28 cellular contexts compared by ENCODE assay signal in the genomic region with DNA sequence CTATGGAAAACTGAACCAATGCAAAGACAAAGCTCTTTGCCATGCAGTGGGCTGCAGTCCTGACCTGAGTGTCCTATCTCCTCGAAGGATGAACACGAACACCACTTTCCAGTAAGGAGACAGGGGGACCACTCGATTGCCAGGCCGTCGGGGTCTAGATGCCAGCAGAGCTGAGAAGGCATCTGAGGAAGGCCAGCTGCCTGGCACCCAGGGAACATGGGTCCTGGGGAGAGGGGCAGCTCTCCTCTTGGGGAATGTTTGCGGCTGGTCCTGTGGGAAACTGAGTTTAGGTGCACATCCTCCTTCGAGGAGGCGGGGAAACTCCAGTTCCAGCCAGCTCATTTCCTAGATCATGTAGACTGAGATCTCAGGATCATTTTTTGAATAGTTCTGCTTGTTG.
"Had no signal": no experiment of that assay in that cellular context is flagged by ENCODE, and none has a peak within 500 bp of the region (broad histone marks: within the 10 kb centered on the region; RNA-seq: fewer than 3 reads in every experiment).

No MANE protein-coding gene starts in this region.

- H3K9me3 ChIP-seq: left ventricle myocardium inferior, mucosa of descending colon, pancreas, prostate gland, spleen, tibial nerve, uterus had no signal

- ATAC-seq: naive thymus-derived CD4-positive, alpha-beta T cell; right cardiac atrium; sciatic nerve; stimulated activated effector memory CD8-positive, alpha-beta T cell treated with anti-CD3 and anti-CD28 coated beads, Interleukin-12 subunit alpha, Interleukin-12 subunit beta, amount 100 ng/mL, for 72 hours had no signal

- H3K4me1 Mint-ChIP-seq: immature natural killer cell; naive thymus-derived CD4-positive, alpha-beta T cell; neural crest cell; stimulated activated effector memory CD8-positive, alpha-beta T cell treated with anti-CD3 and anti-CD28 coated beads, Interleukin-12 subunit alpha, Interleukin-12 subunit beta, amount 100 ng/mL, for 72 hours had no signal

- H3K4me3 ChIP-seq: left ventricle myocardium inferior, lung, mucosa of descending colon, pancreas, prostate gland, skin epidermis, spleen, tibial nerve, uterus had no signal

- H3K4me3 Mint-ChIP-seq: immature natural killer cell; naive thymus-derived CD4-positive, alpha-beta T cell; natural killer cell treated with Interleukin-12 subunit alpha and Interleukin-12 subunit beta and Interleukin-15 and Interleukin-18, amount 100 ng/mL, for 72 hours; neural crest cell; stimulated activated effector memory CD8-positive, alpha-beta T cell treated with anti-CD3 and anti-CD28 coated beads, Interleukin-12 subunit alpha, Interleukin-12 subunit beta, amount 100 ng/mL, for 72 hours; stimulated activated naive CD8-positive, alpha-beta T cell treated with anti-CD3 and anti-CD28 coated beads, Interleukin-15, Interleukin-2, amounts not matched to agents 100 ng/mL and 50 ng/mL, for 24 hours; type B pancreatic cell had no signal

- H3K27me3 ChIP-seq: pancreas, tibial nerve, uterus had no signal

- DNase-seq: head of caudate nucleus; hypothalamus; immature natural killer cell; kidney; left ventricle myocardium inferior; mesendoderm; midbrain; mucosa of descending colon; naive thymus-derived CD4-positive, alpha-beta T cell; pancreas; posterior cingulate gyrus; retina; right cardiac atrium; spleen; stimulated activated CD4-positive, alpha-beta T cell treated with anti-CD3 and anti-CD28 coated beads, Interleukin-4, amount 100 ng/mL, for 24 hours; stimulated activated naive CD4-positive, alpha-beta T cell; substantia nigra; uterus had no signal

- H3K4me1 ChIP-seq: left ventricle myocardium inferior, prostate gland, spleen, uterus had no signal

- H3K27ac Mint-ChIP-seq: immature natural killer cell; naive thymus-derived CD4-positive, alpha-beta T cell; natural killer cell treated with Interleukin-12 subunit alpha and Interleukin-12 subunit beta and Interleukin-15 and Interleukin-18, amount 100 ng/mL, for 72 hours; stimulated activated effector memory CD8-positive, alpha-beta T cell treated with anti-CD3 and anti-CD28 coated beads, Interleukin-12 subunit alpha, Interleukin-12 subunit beta, amount 100 ng/mL, for 72 hours; stimulated activated naive CD8-positive, alpha-beta T cell treated with anti-CD3 and anti-CD28 coated beads, Interleukin-15, Interleukin-2, amounts not matched to agents 100 ng/mL and 50 ng/mL, for 24 hours had no signal

- H3K27me3 Mint-ChIP-seq: type B pancreatic cell had no signal

- H3K36me3 Mint-ChIP-seq: immature natural killer cell; naive thymus-derived CD4-positive, alpha-beta T cell; natural killer cell treated with Interleukin-12 subunit alpha and Interleukin-12 subunit beta and Interleukin-15 and Interleukin-18, amount 100 ng/mL, for 72 hours; stimulated activated effector memory CD8-positive, alpha-beta T cell treated with anti-CD3 and anti-CD28 coated beads, Interleukin-12 subunit alpha, Interleukin-12 subunit beta, amount 100 ng/mL, for 72 hours; type B pancreatic cell had no signal

- H3K9me3 Mint-ChIP-seq: immature natural killer cell; naive thymus-derived CD4-positive, alpha-beta T cell; natural killer cell treated with Interleukin-12 subunit alpha and Interleukin-12 subunit beta and Interleukin-15 and Interleukin-18, amount 100 ng/mL, for 72 hours; neural crest cell; stimulated activated effector memory CD8-positive, alpha-beta T cell treated with anti-CD3 and anti-CD28 coated beads, Interleukin-12 subunit alpha, Interleukin-12 subunit beta, amount 100 ng/mL, for 72 hours; stimulated activated naive CD8-positive, alpha-beta T cell treated with anti-CD3 and anti-CD28 coated beads, Interleukin-15, Interleukin-2, amounts not matched to agents 100 ng/mL and 50 ng/mL, for 24 hours; type B pancreatic cell had no signal

- H3K27ac ChIP-seq: left ventricle myocardium inferior, prostate gland, spleen, tibial nerve, uterus had no signal

- H3K36me3 ChIP-seq: left ventricle myocardium inferior, pancreas, prostate gland, spleen, tibial nerve, uterus had no signal
